ENCODE assay signal across 15 cellular contexts in genomic region chr3:3110749-3111361, GRCh38. TPM values are rescaled to one million over a fixed set of nuclear protein-coding genes. Genes with fewer than 3 reads are reported as not detected.
DNase-seq lines count a peak whose midpoint lies in the region; ATAC-seq and TF ChIP-seq lines count a peak whose summit lies in the region.
"Had no signal": no experiment of that assay in that cellular context is flagged by ENCODE, and none has a peak within 500 bp of the region (broad histone marks: within the 10 kb centered on the region; RNA-seq: fewer than 3 reads in every experiment).

No MANE protein-coding gene starts in this region.

- TF ChIP-seq CTCF in OCI-LY3 (IDR thresholded peaks at IDR 0.05; ENCODE audit: low read depth, low read length) = no peak
- no peak for TF ChIP-seq CTCF in sigmoid colon (IDR thresholded peaks at IDR 0.05)

- TF ChIP-seq POLR2A in sigmoid colon (IDR thresholded peaks at IDR 0.05) = no peak

- peaks cover 14% of the 10 kb centered on the region for H3K4me1 ChIP-seq in CD4-positive, alpha-beta memory T cell (ENCODE audit: insufficient read depth, low read length)
- H3K4me1 ChIP-seq in OCI-LY3 (ENCODE audit: low read length) = peaks cover 47% of the 10 kb centered on the region
- peaks cover 12% of the 10 kb centered on the region for H3K4me1 ChIP-seq in iPS-18a (ENCODE audit: control insufficient read depth, low read depth, low read length)
- H3K4me1 ChIP-seq in sigmoid colon = no peaks in the 10 kb centered on the region
- H3K4me1 ChIP-seq: psoas muscle had no signal

- H3K4me3 ChIP-seq in CD4-positive, alpha-beta memory T cell (ENCODE audit: low read length in 2 of 2) = no peak overlapping the region
- H3K4me3 ChIP-seq in OCI-LY3 (ENCODE audit: low read length) (peak overlapping the region; percentile 13; the same call in 1 of the 2 replicates), iPS-18a (ENCODE audit: low read length) (no peak overlapping the region), sigmoid colon (no peak overlapping the region)
- H3K4me3 ChIP-seq: psoas muscle had no signal

- peak overlapping the region; percentile 82 for H3K4me2 ChIP-seq in OCI-LY3 (ENCODE audit: low read length)

- no peak for DNase-seq in CD4-positive, alpha-beta memory T cell
- DNase-seq in sigmoid colon (no peak), posterior vena cava (ENCODE audit: low spot score) (no peak), nucleus accumbens (lab: John Stamatoyannopoulos, UW) (no peak), GDM1 (lab: John Stamatoyannopoulos, UW) (no peak)
- DNase-seq: activated T-cell treated with anti-CD3 and anti-CD28 coated beads, Interleukin-2, amount 50 U/mL, for 48 hours; effector CD4-positive, alpha-beta T cell; HCEC 1CT; KG1; psoas muscle; stimulated activated CD4-positive, alpha-beta T cell treated with anti-CD3 and anti-CD28 coated beads, Interleukin-2, amount 100 ng/mL, for 48 hours; stimulated activated naive CD8-positive, alpha-beta T cell treated with anti-CD3 and anti-CD28 coated beads, Interleukin-15, Interleukin-2, amounts not matched to agents 100 U/mL and 50 U/mL, for 24 hours had no signal

- H3K27me3 Mint-ChIP-seq in CD4-positive, alpha-beta memory T cell = peaks cover 0 to 3% of the 10 kb centered on the region in 2 donors

- H3K4me3 Mint-ChIP-seq in CD4-positive, alpha-beta memory T cell = peak overlapping the region in 4 of 8 donors; percentile 71 to 78 (median 73)

- no peak for TF ChIP-seq EP300 in sigmoid colon (IDR thresholded peaks at IDR 0.05)

- no peaks in the 10 kb centered on the region for H4K20me1 ChIP-seq in OCI-LY3 (ENCODE audit: insufficient read depth, low read length)

- no peaks in the 10 kb centered on the region for H3K27me3 ChIP-seq in CD4-positive, alpha-beta memory T cell (ENCODE audit: insufficient read depth, low read length)
- H3K27me3 ChIP-seq in OCI-LY3 (ENCODE audit: low read depth, low read length) = no peaks in the 10 kb centered on the region
- H3K27me3 ChIP-seq in iPS-18a (ENCODE audit: control insufficient read depth, insufficient read depth, low read length) = no peaks in the 10 kb centered on the region
- H3K27me3 ChIP-seq in sigmoid colon = no peaks in the 10 kb centered on the region

- H3K9ac ChIP-seq in OCI-LY3 (ENCODE audit: low read length) (peak overlapping the region; percentile 15; the same call in 1 of the 2 replicates), iPS-18a (ENCODE audit: low read length) (peak overlapping the region; percentile 33)

- peak overlapping the region; percentile 97 for H2AFZ ChIP-seq in OCI-LY3 (ENCODE audit: low read depth, low read length)

- intact Hi-C loops in CD4-positive, alpha-beta memory T cell (cut with micrococcal nuclease) = no loop called here
- intact Hi-C loops in sigmoid colon (cut with DNase I) = no loop called here
- intact Hi-C loops in posterior vena cava (cut with DNase I) = no loop called here

- H3K9me3 ChIP-seq in CD4-positive, alpha-beta memory T cell (ENCODE audit: control insufficient read depth in 1 of 2, low read length in 2 of 2) = no peaks in the 10 kb centered on the region
- H3K9me3 ChIP-seq in OCI-LY3 (ENCODE audit: insufficient read depth, low read length) (0 out of 2 replicates have a peak, but pooled peaks cover 6% of the 10 kb centered on the region), iPS-18a (ENCODE audit: control insufficient read depth, low read depth, low read length) (no peaks in the 10 kb centered on the region), sigmoid colon (no peaks in the 10 kb centered on the region)
- H3K9me3 ChIP-seq: psoas muscle had no signal

- H3K36me3 Mint-ChIP-seq in CD4-positive, alpha-beta memory T cell = peaks cover 0 to under 1% of the 10 kb centered on the region in 2 donors

- WGBS in sigmoid colon, 2 donors = 66 to 67% methylated on average over 7 of the region's 7 CpGs

- peaks cover 16 to 32% (median 25%) of the 10 kb centered on the region in 4 donors for H3K4me1 Mint-ChIP-seq in CD4-positive, alpha-beta memory T cell

- ATAC-seq in GM18868 (IDR thresholded peaks at IDR 0.05; ENCODE audit: unreplicated experiment) = peak; percentile 26
- ATAC-seq: psoas muscle had no signal

- POLR2A ChIA-PET in CD4-positive, alpha-beta memory T cell (lab: Charles Lee; ENCODE audit: partially characterized antibody) = no interaction called here

- peak overlapping the region; percentile 92 to 97 (median 95) for H3K27ac Mint-ChIP-seq in CD4-positive, alpha-beta memory T cell

- H3K9me3 Mint-ChIP-seq in CD4-positive, alpha-beta memory T cell = peaks cover 0 to 3% (median 0%) of the 10 kb centered on the region in 8 donors

- H3K36me3 ChIP-seq in CD4-positive, alpha-beta memory T cell (ENCODE audit: insufficient read depth, low read length) = no peaks in the 10 kb centered on the region
- H3K36me3 ChIP-seq in OCI-LY3 (replicated peaks; ENCODE audit: low read depth, low read length) = no peaks in the 10 kb centered on the region
- no peaks in the 10 kb centered on the region for H3K36me3 ChIP-seq in iPS-18a (ENCODE audit: control insufficient read depth, low read depth, low read length)
- H3K36me3 ChIP-seq in sigmoid colon = no peaks in the 10 kb centered on the region

- no peaks in the 10 kb centered on the region for H3K79me2 ChIP-seq in OCI-LY3 (ENCODE audit: low read length)

- CTCF ChIA-PET in CD4-positive, alpha-beta memory T cell (lab: Charles Lee; ENCODE audit: partially characterized antibody) = interaction anchor here (1.3 kb wide), 1 partner anchor 43 kb away, joined by 3 read pairs; no protein-coding TSS in a partner anchor

- peak overlapping the region; percentile 54 for H3K27ac ChIP-seq in CD4-positive, alpha-beta memory T cell (ENCODE audit: low read depth, low read length)
- H3K27ac ChIP-seq in OCI-LY3 (ENCODE audit: low read length) (peak overlapping the region; percentile 18), iPS-18a (ENCODE audit: low read length) (no peak overlapping the region), sigmoid colon (no peak overlapping the region)
- H3K27ac ChIP-seq: psoas muscle had no signal

RNA-seq across cellular contexts. Expression of gene IL5RA, which starts 0.7 kb away (rescaled TPM):
- total RNA-seq in CD4-positive, alpha-beta memory T cell = under 1 TPM; 0.12 to 0.33 TPM
- 1 to 10 TPM in 1 of 2 donors, under 1 TPM in 1; 0.58 to 1.1 TPM for polyA plus RNA-seq in CD4-positive, alpha-beta memory T cell
- total RNA-seq in sigmoid colon (under 1 TPM in 3 of 4 donors, not detected in 1; under 0.01 to 0.49 (median 0.14) TPM), posterior vena cava (under 1 TPM in 1 of 2 donors, not detected in 1; 0.46 TPM)
- polyA plus RNA-seq in sigmoid colon = under 1 TPM in 1 of 3 donors, not detected in 2; 0.06 TPM

RNA-seq across cellular contexts. Expression of gene TRNT1, which starts 15.9 kb away (rescaled TPM):
- total RNA-seq in CD4-positive, alpha-beta memory T cell = 10 to 100 TPM; 44.7 to 44.8 TPM
- polyA plus RNA-seq in CD4-positive, alpha-beta memory T cell = 10 to 100 TPM; 23.2 to 25.9 TPM
- total RNA-seq in sigmoid colon (10 to 100 TPM; 14.9 to 17.7 (median 15.7) TPM), posterior vena cava (10 to 100 TPM; 23.2 to 23.6 TPM)
- polyA plus RNA-seq in sigmoid colon = 10 to 100 TPM in 2 of 3 donors, 1 to 10 TPM in 1; 7.8 to 14.8 (median 10.9) TPM

Comparison
In these comparisons a context has a peak if more than half of its experiments do, and no peak if none do; other contexts are left out.
1. H3K27ac ChIP-seq: peak in CD4-positive, alpha-beta memory T cell (single experiment) and OCI-LY3 (single experiment); none in iPS-18a (single experiment) and sigmoid colon (0 of 4).